In genomic region chr7:152351168-152351567, GRCh38 we compare ENCODE assay signal across 1 cellular context.
TF ChIP-seq lines count a peak whose summit lies in the region.

No MANE protein-coding gene starts in this region.

TF ChIP-seq in K562, 482 proteins besides CTCF, POLR2A, EP300 and RAD21 (continued from another document):
- TF ChIP-seq HBP1 (CRISPR knock-in tag; IDR thresholded peaks at IDR 0.05) (no peak), NCOA1 (IDR thresholded peaks at IDR 0.05; ENCODE audit: low read depth) (peak; percentile 71; the same call in 1 of the 2 replicates), KLF13 (tag; IDR thresholded peaks at IDR 0.05; ENCODE audit: borderline replicate concordance, low read depth) (no peak), ZNF347 (CRISPR knock-in tag; IDR thresholded peaks at IDR 0.05; ENCODE audit: low read depth) (no peak), RHOXF2B (CRISPR knock-in tag; conservative IDR thresholded peaks at IDR 0.05) (no peak), ESRRB (CRISPR knock-in tag; IDR thresholded peaks at IDR 0.05; ENCODE audit: borderline replicate concordance) (no peak), KHSRP (IDR thresholded peaks at IDR 0.05) (0 out of 2 replicates have a peak, but pooled peaks have one; percentile 43), PATZ1 (CRISPR knock-in tag; IDR thresholded peaks at IDR 0.05; ENCODE audit: borderline replicate concordance) (no peak), ZNF511 (CRISPR knock-in tag; IDR thresholded peaks at IDR 0.05) (no peak), RUNX1 (IDR thresholded peaks at IDR 0.05; ENCODE audit: low read depth) (no peak), RFX5 (IDR thresholded peaks at IDR 0.05; ENCODE audit: low read depth, low read length) (no peak), ARID1B (IDR thresholded peaks at IDR 0.05) (no peak), ATF1 (CRISPR knock-in tag; IDR thresholded peaks at IDR 0.05) (peak; percentile 42; the same call in 1 of the 2 replicates), ATF1 (tag; IDR thresholded peaks at IDR 0.05) (peak; percentile 95), MEF2A (IDR thresholded peaks at IDR 0.05; ENCODE audit: control insufficient read depth, low read depth, low read length) (no peak), ATF3 (IDR thresholded peaks at IDR 0.05) (peak; percentile 71), ATF3 (CRISPR knock-in tag; conservative IDR thresholded peaks at IDR 0.05) (no peak), ZBTB17 (CRISPR knock-in tag; IDR thresholded peaks at IDR 0.05) (no peak), POLR2AphosphoS5 (IDR thresholded peaks at IDR 0.05; ENCODE audit: control insufficient read depth, insufficient read depth, low read depth, low read length) (no peak), CREB1 (IDR thresholded peaks at IDR 0.05) (peak; percentile 93), CREB1 (CRISPR knock-in tag; IDR thresholded peaks at IDR 0.05) (peak; percentile 94), TRIM28 (IDR thresholded peaks at IDR 0.05) (no peak), CBFA2T2 (conservative IDR thresholded peaks at IDR 0.05) (no peak), ZNF41 (CRISPR knock-in tag; conservative IDR thresholded peaks at IDR 0.05) (no peak), CBFA2T3 (IDR thresholded peaks at IDR 0.05) (no peak), ZNF695 (CRISPR knock-in tag; IDR thresholded peaks at IDR 0.05) (no peak), ETS2 (tag; IDR thresholded peaks at IDR 0.05; ENCODE audit: borderline replicate concordance, poor library complexity, severe bottlenecking) (no peak), ZNF561 (CRISPR knock-in tag; conservative IDR thresholded peaks at IDR 0.05) (no peak), ZFP30 (CRISPR knock-in tag; IDR thresholded peaks at IDR 0.05; ENCODE audit: borderline replicate concordance) (no peak), CHAMP1 (IDR thresholded peaks at IDR 0.05) (peak; percentile 32; the same call in 1 of the 2 replicates), BHLHE40 (IDR thresholded peaks at IDR 0.05; ENCODE audit: low read length) (no peak), ZBTB33 (CRISPR knock-in tag; IDR thresholded peaks at IDR 0.05) (peak; percentile 86), MTA3 (IDR thresholded peaks at IDR 0.05; ENCODE audit: borderline replicate concordance) (peak; percentile 73; the same call in 1 of the 2 replicates)
